ENCODE assay signal across 17 cellular contexts in genomic region chr13:73387318-73387717, GRCh38.
A peak's percentile ranks its signal among the peaks of the same experiment; 100 is the strongest.
DNase-seq lines count a peak whose midpoint lies in the region; TF ChIP-seq lines count a peak whose summit lies in the region.
"Had no signal": no experiment of that assay in that cellular context is flagged by ENCODE, and none has a peak within 500 bp of the region (broad histone marks: within the 10 kb centered on the region; RNA-seq: fewer than 3 reads in every experiment).

No MANE protein-coding gene starts in this region.

- no peak overlapping the region for H3K4me3 Mint-ChIP-seq in Calu3 (ENCODE audit: low read depth, unreplicated experiment)
- H3K4me3 Mint-ChIP-seq: CD14-positive monocyte; CD4-positive, alpha-beta memory T cell; CD4-positive, CD25-positive, alpha-beta regulatory T cell; CD8-positive, alpha-beta memory T cell had no signal

- DNase-seq in G401 (ENCODE audit: low spot score) = peak; percentile 69
- DNase-seq in cerebellar cortex (ENCODE audit: low spot score) = peak; percentile 62
- DNase-seq in osteoblast (ENCODE audit: insufficient read length, low spot score, missing footprints) = peak; percentile 53
- no peak for DNase-seq in ecto neural progenitor cell (ENCODE audit: low spot score)
- DNase-seq in Calu3 = no peak
- DNase-seq: 8988T; ACHN; BE2C; CD4-positive, alpha-beta memory T cell; CD4-positive, CD25-positive, alpha-beta regulatory T cell; CD8-positive, alpha-beta memory T cell; COR-L47; DMS79 treated with DMSO at 0.1 percent for 48 hours; GDM1 had no signal

- no peak overlapping the region for H3K4me3 ChIP-seq in osteoblast (ENCODE audit: insufficient read depth, low read length)
- H3K4me3 ChIP-seq: BLaER1, GM12878 had no signal

- peaks cover 6% of the 10 kb centered on the region for H3K4me1 Mint-ChIP-seq in Calu3 (ENCODE audit: low read depth, unreplicated experiment)
- H3K4me1 Mint-ChIP-seq: CD14-positive monocyte; CD4-positive, alpha-beta memory T cell; CD4-positive, CD25-positive, alpha-beta regulatory T cell; CD8-positive, alpha-beta memory T cell had no signal

- no peaks in the 10 kb centered on the region for H3K27me3 Mint-ChIP-seq in Calu3 (ENCODE audit: unreplicated experiment)

- peaks cover 5% of the 10 kb centered on the region for H3K9me3 Mint-ChIP-seq in Calu3 (ENCODE audit: low read depth, unreplicated experiment)

- in situ Hi-C loops in G401 (cut with HindIII; ENCODE audit: low sequenced_read_pairs) = no loop called here

- H2AFZ ChIP-seq in osteoblast (ENCODE audit: low read length) = no peak overlapping the region

- H3K4me1 ChIP-seq in osteoblast (ENCODE audit: insufficient read depth, low read length) = no peaks in the 10 kb centered on the region
- H3K4me1 ChIP-seq: BE2C, BLaER1 had no signal

- H3K27me3 ChIP-seq in osteoblast (ENCODE audit: insufficient read depth, low read length) = no peaks in the 10 kb centered on the region
- H3K27me3 ChIP-seq: BE2C, BLaER1 had no signal

- no peaks in the 10 kb centered on the region for H3K36me3 Mint-ChIP-seq in Calu3 (ENCODE audit: insufficient read depth, unreplicated experiment)
- H3K36me3 Mint-ChIP-seq: CD14-positive monocyte; CD4-positive, alpha-beta memory T cell; CD4-positive, CD25-positive, alpha-beta regulatory T cell; CD8-positive, alpha-beta memory T cell had no signal

- H3K9me3 ChIP-seq in osteoblast (ENCODE audit: low read depth, low read length) = no peaks in the 10 kb centered on the region
- H3K9me3 ChIP-seq: BE2C, BLaER1 had no signal

- CTCF ChIA-PET in Calu3 (lab: Charles Lee) = interaction anchor here (0.7 kb wide), 1 partner anchor 15 kb away, joined by 4 read pairs; no protein-coding TSS in a partner anchor

- no peak overlapping the region for H3K27ac ChIP-seq in osteoblast (ENCODE audit: low read depth, low read length)
- H3K27ac ChIP-seq: BLaER1 had no signal

- no TSS peak for BruUV-seq in Calu3 (replicated peaks; lab: Mats Ljungman, UMichigan)

- H4K20me1 ChIP-seq in osteoblast (ENCODE audit: insufficient read depth, low read length) = no peaks in the 10 kb centered on the region
- H4K20me1 ChIP-seq: BLaER1 had no signal

- no peak overlapping the region for H3K27ac Mint-ChIP-seq in Calu3 (ENCODE audit: unreplicated experiment)
- H3K27ac Mint-ChIP-seq: CD4-positive, alpha-beta memory T cell; CD4-positive, CD25-positive, alpha-beta regulatory T cell; CD8-positive, alpha-beta memory T cell had no signal

- no peak overlapping the region for H3K4me2 ChIP-seq in osteoblast (ENCODE audit: insufficient read depth, low read length)
- H3K4me2 ChIP-seq: BLaER1 had no signal

- no peaks in the 10 kb centered on the region for H3K36me3 ChIP-seq in osteoblast (ENCODE audit: insufficient read depth, low read length)
- H3K36me3 ChIP-seq: BE2C, BLaER1 had no signal

- H3K79me2 ChIP-seq in osteoblast (ENCODE audit: insufficient read depth, low read length) = no peaks in the 10 kb centered on the region

- intact Hi-C loops in Calu3 (cut with micrococcal nuclease; ENCODE audit: unreplicated experiment) = no loop called here

- TF ChIP-seq CTCF in osteoblast (IDR thresholded peaks at IDR 0.05; ENCODE audit: extremely low read depth, low read depth, low read length) (no peak), Calu3 (IDR thresholded peaks at IDR 0.05; ENCODE audit: unreplicated experiment) (no peak)

Comparison
In these comparisons a context has a peak if more than half of its experiments do, and no peak if none do; other contexts are left out.
1. DNase-seq: peak in G401 (single experiment), cerebellar cortex (single experiment) and osteoblast (single experiment); none in ecto neural progenitor cell (single experiment) and Calu3 (single experiment).